Comparison of ENCODE assay signal across 8 cellular contexts in genomic region chr9:74742792-74743389, GRCh38.
DNase-seq lines count a peak whose midpoint lies in the region; ATAC-seq, FAIRE-seq and TF ChIP-seq lines count a peak whose summit lies in the region.

No MANE protein-coding gene starts in this region.

- peaks cover 9% of the 10 kb centered on the region for H3K27me3 ChIP-seq in astrocyte (ENCODE audit: insufficient read depth, low read length)
- no peaks in the 10 kb centered on the region for H3K27me3 ChIP-seq in upper lobe of right lung

- H3K4me3 Mint-ChIP-seq in activated CD4-positive, alpha-beta memory T cell treated with anti-CD3 and anti-CD28 coated beads for 36 hours, result no peak overlapping the region
- no peak overlapping the region for H3K4me3 Mint-ChIP-seq in activated CD4-positive, alpha-beta memory T cell treated with anti-CD3 and anti-CD28 coated beads, Interleukin-2, amount 10 ng/mL, durations not matched to agents 7 days and 5 days
- no peak overlapping the region for H3K4me3 Mint-ChIP-seq in astrocyte (ENCODE audit: unreplicated experiment)
- H3K4me3 Mint-ChIP-seq in stimulated activated naive B cell treated with anti-CD40 and anti-IgM and Interleukin-4, amounts not matched to agents 10 μg/mL and 1 μg/mL and 100 μg/mL, for 72 hours, result no peak overlapping the region
- no peak overlapping the region for H3K4me3 Mint-ChIP-seq in T-cell

- no peak overlapping the region for H3K9ac ChIP-seq in astrocyte (ENCODE audit: low read length)

- no peak overlapping the region for H3K4me3 ChIP-seq in astrocyte (ENCODE audit: insufficient read depth, low read depth, low read length)
- H3K4me3 ChIP-seq in upper lobe of right lung, result no peak overlapping the region

- H3K27ac ChIP-seq in astrocyte (ENCODE audit: low read depth, low read length) (no peak overlapping the region), upper lobe of right lung (no peak overlapping the region)

- H3K4me2 ChIP-seq in astrocyte (ENCODE audit: low read length), result peak overlapping the region; percentile 50

- peak; percentile 71 for FAIRE-seq in astrocyte (lab: Jason Lieb, UNC)
- peak; percentile 43 for FAIRE-seq in islet of Langerhans (lab: Jason Lieb, UNC)

- H4K20me1 ChIP-seq in astrocyte (ENCODE audit: insufficient read depth, low read length), result no peaks in the 10 kb centered on the region

- H3K9me3 Mint-ChIP-seq in activated CD4-positive, alpha-beta memory T cell treated with anti-CD3 and anti-CD28 coated beads for 36 hours, result no peaks in the 10 kb centered on the region
- no peaks in the 10 kb centered on the region for H3K9me3 Mint-ChIP-seq in activated CD4-positive, alpha-beta memory T cell treated with anti-CD3 and anti-CD28 coated beads, Interleukin-2, amount 10 ng/mL, durations not matched to agents 7 days and 5 days
- H3K9me3 Mint-ChIP-seq in astrocyte (ENCODE audit: unreplicated experiment) (peaks cover 2% of the 10 kb centered on the region), T-cell (peaks cover 0 to 4% (median 0%) of the 10 kb centered on the region in 3 donors)
- no peaks in the 10 kb centered on the region for H3K9me3 Mint-ChIP-seq in stimulated activated naive B cell treated with anti-CD40 and anti-IgM and Interleukin-4, amounts not matched to agents 10 μg/mL and 1 μg/mL and 100 μg/mL, for 72 hours

- H3K36me3 ChIP-seq in astrocyte (ENCODE audit: insufficient read depth, low read length) (no peaks in the 10 kb centered on the region), upper lobe of right lung (no peaks in the 10 kb centered on the region)

- ATAC-seq in upper lobe of right lung (peak; percentile 27), T-cell (replicated peaks in 1 of 4) (no peak)
- no peak for ATAC-seq in stimulated activated naive B cell treated with anti-CD40 and anti-IgM and Interleukin-4, amounts not matched to agents 10 μg/mL and 1 μg/mL and 100 μg/mL, for 72 hours (replicated peaks)

- POLR2A ChIA-PET in activated CD4-positive, alpha-beta memory T cell treated with anti-CD3 and anti-CD28 coated beads for 36 hours (lab: Charles Lee), result no interaction called here
- POLR2A ChIA-PET in activated CD4-positive, alpha-beta memory T cell treated with anti-CD3 and anti-CD28 coated beads, Interleukin-2, amount 10 ng/mL, durations not matched to agents 7 days and 5 days (lab: Charles Lee), result interaction anchor here (0.9 kb wide), 1 partner anchor 10 kb away, joined by 3 read pairs; no protein-coding TSS in a partner anchor
- POLR2A ChIA-PET in T-cell (lab: Charles Lee), result no interaction called here

- H3K4me1 ChIP-seq in astrocyte (ENCODE audit: insufficient read depth, low read length) (no peaks in the 10 kb centered on the region), upper lobe of right lung (no peaks in the 10 kb centered on the region)

- no peaks in the 10 kb centered on the region for H3K79me2 ChIP-seq in astrocyte (ENCODE audit: insufficient read depth, low read length)

- intact Hi-C loops in activated CD4-positive, alpha-beta memory T cell treated with anti-CD3 and anti-CD28 coated beads for 36 hours (cut with micrococcal nuclease), result loop anchor here (10.0 kb wide), 2 partner anchors 168 to 1538 kb away; no protein-coding TSS in a partner anchor
- intact Hi-C loops in upper lobe of right lung (cut with DNase I), result no loop called here

- DNase-seq in activated CD4-positive, alpha-beta memory T cell treated with anti-CD3 and anti-CD28 coated beads for 36 hours, result peak; percentile 19
- DNase-seq in activated CD4-positive, alpha-beta memory T cell treated with anti-CD3 and anti-CD28 coated beads, Interleukin-2, amount 10 ng/mL, durations not matched to agents 7 days and 5 days, result no peak
- peak; percentile 13 for DNase-seq in HuH-7.5 (ENCODE audit: low spot score)
- DNase-seq in astrocyte (ENCODE audit: low read depth), result peak; percentile 10
- no peak for DNase-seq in upper lobe of right lung
- no peak for DNase-seq in stimulated activated naive B cell treated with anti-CD40 and anti-IgM and Interleukin-4, amounts not matched to agents 10 μg/mL and 1 μg/mL and 100 μg/mL, for 72 hours
- no peak for DNase-seq in T-cell

- peaks cover 20% of the 10 kb centered on the region for H3K27me3 Mint-ChIP-seq in activated CD4-positive, alpha-beta memory T cell treated with anti-CD3 and anti-CD28 coated beads for 36 hours
- H3K27me3 Mint-ChIP-seq in activated CD4-positive, alpha-beta memory T cell treated with anti-CD3 and anti-CD28 coated beads, Interleukin-2, amount 10 ng/mL, durations not matched to agents 7 days and 5 days, result peaks cover 20% of the 10 kb centered on the region
- H3K27me3 Mint-ChIP-seq in astrocyte (ENCODE audit: low read depth, unreplicated experiment), result no peaks in the 10 kb centered on the region
- H3K27me3 Mint-ChIP-seq in stimulated activated naive B cell treated with anti-CD40 and anti-IgM and Interleukin-4, amounts not matched to agents 10 μg/mL and 1 μg/mL and 100 μg/mL, for 72 hours, result peaks cover 30 to 35% of the 10 kb centered on the region in 2 donors
- peaks cover 31 to 61% of the 10 kb centered on the region in 2 donors for H3K27me3 Mint-ChIP-seq in T-cell

- no peak overlapping the region for H2AFZ ChIP-seq in astrocyte (ENCODE audit: low read depth, low read length)

- no peaks in the 10 kb centered on the region for H3K36me3 Mint-ChIP-seq in activated CD4-positive, alpha-beta memory T cell treated with anti-CD3 and anti-CD28 coated beads for 36 hours
- no peaks in the 10 kb centered on the region for H3K36me3 Mint-ChIP-seq in activated CD4-positive, alpha-beta memory T cell treated with anti-CD3 and anti-CD28 coated beads, Interleukin-2, amount 10 ng/mL, durations not matched to agents 7 days and 5 days (ENCODE audit: low read depth)
- H3K36me3 Mint-ChIP-seq in astrocyte (ENCODE audit: low read depth, unreplicated experiment) (no peaks in the 10 kb centered on the region), T-cell (no peaks in the 10 kb centered on the region)
- H3K36me3 Mint-ChIP-seq in stimulated activated naive B cell treated with anti-CD40 and anti-IgM and Interleukin-4, amounts not matched to agents 10 μg/mL and 1 μg/mL and 100 μg/mL, for 72 hours, result no peaks in the 10 kb centered on the region

- H3K9me3 ChIP-seq in astrocyte (ENCODE audit: insufficient read depth, low read depth, low read length) (no peaks in the 10 kb centered on the region), upper lobe of right lung (no peaks in the 10 kb centered on the region)

- TF ChIP-seq CTCF in astrocyte (IDR thresholded peaks at IDR 0.05; ENCODE audit: insufficient read depth, low read depth, low read length) (peak; percentile 81), upper lobe of right lung (IDR thresholded peaks at IDR 0.05) (peak; percentile 60)

- CTCF ChIA-PET in activated CD4-positive, alpha-beta memory T cell treated with anti-CD3 and anti-CD28 coated beads for 36 hours (lab: Charles Lee), result interaction anchor here (0.6 to 1.0 kb wide), 4 partner anchors 8 to 1554 kb away, joined by 3 to 5 read pairs (median 4); no protein-coding TSS in a partner anchor
- CTCF ChIA-PET in activated CD4-positive, alpha-beta memory T cell treated with anti-CD3 and anti-CD28 coated beads, Interleukin-2, amount 10 ng/mL, durations not matched to agents 7 days and 5 days (lab: Charles Lee), result interaction anchor here (1.1 to 1.5 kb wide), 3 partner anchors 8 to 285 kb away, joined by 3 to 6 read pairs (median 4); partner anchors contain the start of gene CARNMT1
- CTCF ChIA-PET in T-cell (lab: Charles Lee), result interaction anchor here (0.5 to 0.9 kb wide), 4 partner anchors 9 to 1976 kb away, joined by 3 to 5 read pairs (median 3); no protein-coding TSS in a partner anchor

- H3K4me1 Mint-ChIP-seq in activated CD4-positive, alpha-beta memory T cell treated with anti-CD3 and anti-CD28 coated beads for 36 hours (ENCODE audit: low read depth), result no peaks in the 10 kb centered on the region
- H3K4me1 Mint-ChIP-seq in activated CD4-positive, alpha-beta memory T cell treated with anti-CD3 and anti-CD28 coated beads, Interleukin-2, amount 10 ng/mL, durations not matched to agents 7 days and 5 days, result no peaks in the 10 kb centered on the region
- no peaks in the 10 kb centered on the region for H3K4me1 Mint-ChIP-seq in astrocyte (ENCODE audit: low read depth, unreplicated experiment)
- H3K4me1 Mint-ChIP-seq in stimulated activated naive B cell treated with anti-CD40 and anti-IgM and Interleukin-4, amounts not matched to agents 10 μg/mL and 1 μg/mL and 100 μg/mL, for 72 hours, result no peaks in the 10 kb centered on the region
- peaks cover 0 to 3% (median 3%) of the 10 kb centered on the region in 3 donors for H3K4me1 Mint-ChIP-seq in T-cell

- H3K27ac Mint-ChIP-seq in activated CD4-positive, alpha-beta memory T cell treated with anti-CD3 and anti-CD28 coated beads for 36 hours, result no peak overlapping the region
- H3K27ac Mint-ChIP-seq in activated CD4-positive, alpha-beta memory T cell treated with anti-CD3 and anti-CD28 coated beads, Interleukin-2, amount 10 ng/mL, durations not matched to agents 7 days and 5 days, result no peak overlapping the region
- H3K27ac Mint-ChIP-seq in astrocyte (ENCODE audit: unreplicated experiment) (no peak overlapping the region), T-cell (no peak overlapping the region)
- H3K27ac Mint-ChIP-seq in stimulated activated naive B cell treated with anti-CD40 and anti-IgM and Interleukin-4, amounts not matched to agents 10 μg/mL and 1 μg/mL and 100 μg/mL, for 72 hours, result no peak overlapping the region

Comparison
In these comparisons a context has a peak if more than half of its experiments do, and no peak if none do; other contexts are left out.
1. DNase-seq: peak in activated CD4-positive, alpha-beta memory T cell treated with anti-CD3 and anti-CD28 coated beads for 36 hours (single experiment), HuH-7.5 (single experiment) and astrocyte (single experiment); none in activated CD4-positive, alpha-beta memory T cell treated with anti-CD3 and anti-CD28 coated beads, Interleukin-2, amount 10 ng/mL, durations not matched to agents 7 days and 5 days (single experiment), upper lobe of right lung (single experiment), stimulated activated naive B cell treated with anti-CD40 and anti-IgM and Interleukin-4, amounts not matched to agents 10 μg/mL and 1 μg/mL and 100 μg/mL, for 72 hours (single experiment) and T-cell (0 of 34).